In genomic region chr3:133295199-133295901, GRCh38 we compare ENCODE assay signal across 10 cellular contexts.
DNase-seq lines count a peak whose midpoint lies in the region; ATAC-seq and TF ChIP-seq lines count a peak whose summit lies in the region.
"Had no signal": no experiment of that assay in that cellular context is flagged by ENCODE, and none has a peak within 500 bp of the region (broad histone marks: within the 10 kb centered on the region; RNA-seq: fewer than 3 reads in every experiment).

No MANE protein-coding gene starts in this region.

- H3K9ac ChIP-seq in neuronal stem cell (ENCODE audit: low read depth, low read length, poor library complexity), result no peak overlapping the region

- peak; percentile 82 for ATAC-seq in GM18858 (IDR thresholded peaks at IDR 0.05; ENCODE audit: unreplicated experiment)
- no peak for ATAC-seq in natural killer cell treated with Interleukin-12 subunit alpha and Interleukin-12 subunit beta and Interleukin-15 and Interleukin-18, amount 100 ng/mL, for 72 hours

- H3K9me3 ChIP-seq in neuronal stem cell (replicated peaks in 1 of 2; ENCODE audit: control insufficient read depth in 2 of 2, insufficient read depth in 1 of 2, low read depth in 1 of 2, low read length in 2 of 2), result no peaks in the 10 kb centered on the region

- H3K4me3 ChIP-seq in epithelial cell of esophagus (ENCODE audit: low read length) (no peak overlapping the region), neuronal stem cell (ENCODE audit: low read length in 2 of 2) (no peak overlapping the region)

- H3K4me1 ChIP-seq in neuronal stem cell (ENCODE audit: control insufficient read depth in 2 of 2, insufficient read depth in 1 of 2, low read depth in 1 of 2, low read length in 2 of 2), result peaks cover 2 to 4% of the 10 kb centered on the region in 2 donors

- no peak overlapping the region for H3K14ac ChIP-seq in neuronal stem cell (ENCODE audit: low read length)

- peak; percentile 24 for DNase-seq in AG20443 (ENCODE audit: low spot score)
- peak; percentile 31 for DNase-seq in HPDE6-E6E7 (ENCODE audit: extremely low spot score)
- peak; percentile 76 for DNase-seq in epithelial cell of esophagus (ENCODE audit: low read depth)
- DNase-seq in natural killer cell treated with Interleukin-12 subunit alpha and Interleukin-12 subunit beta and Interleukin-15 and Interleukin-18, amount 100 ng/mL, for 72 hours (ENCODE audit: low spot score), result no peak
- DNase-seq in C1 segment of cervical spinal cord (lab: John Stamatoyannopoulos, UW), result no peak
- no peak for DNase-seq in neuronal stem cell (ENCODE audit: low spot score)
- DNase-seq in activated CD4-positive, alpha-beta T cell treated with anti-CD3 and anti-CD28 coated beads, Interleukin-2, amount 10 ng/mL, durations not matched to agents 24 days and 14 days, result no peak
- DNase-seq: NCI-H1417 had no signal

- no peak overlapping the region for H2AK5ac ChIP-seq in neuronal stem cell (ENCODE audit: low read depth, low read length)

- no peaks in the 10 kb centered on the region for H3K4me1 Mint-ChIP-seq in natural killer cell treated with Interleukin-12 subunit alpha and Interleukin-12 subunit beta and Interleukin-15 and Interleukin-18, amount 100 ng/mL, for 72 hours (ENCODE audit: low read depth in 2 of 2)
- no peaks in the 10 kb centered on the region for H3K4me1 Mint-ChIP-seq in activated CD4-positive, alpha-beta T cell treated with anti-CD3 and anti-CD28 coated beads, Interleukin-2, amount 10 ng/mL, durations not matched to agents 24 days and 14 days
- H3K4me1 Mint-ChIP-seq: activated naive CD4-positive, alpha-beta T cell treated with anti-CD3 and anti-CD28 coated beads, Interleukin-2, amount 50 U/mL, for 24 hours had no signal

- no peak for TF ChIP-seq CTCF in epithelial cell of esophagus (IDR thresholded peaks at IDR 0.05; ENCODE audit: insufficient read depth, low read depth, low read length, missing control alignments)

- intact Hi-C loops in activated CD4-positive, alpha-beta T cell treated with anti-CD3 and anti-CD28 coated beads, Interleukin-2, amount 10 ng/mL, durations not matched to agents 24 days and 14 days (cut with micrococcal nuclease), result no loop called here

- no peak overlapping the region for H3K4me2 ChIP-seq in neuronal stem cell (ENCODE audit: insufficient read depth, low read length, poor library complexity, severe bottlenecking)

- H2BK12ac ChIP-seq in neuronal stem cell (ENCODE audit: low read length), result no peak overlapping the region

- H2BK120ac ChIP-seq in neuronal stem cell (ENCODE audit: low read depth, low read length), result no peak overlapping the region

- no peaks in the 10 kb centered on the region for H3K36me3 ChIP-seq in neuronal stem cell (replicated peaks in 1 of 2; ENCODE audit: control insufficient read depth in 2 of 2, insufficient read depth in 2 of 2, low read length in 2 of 2)

- no peak overlapping the region for H3K27ac ChIP-seq in neuronal stem cell (replicated peaks; ENCODE audit: low read length)

- H4K91ac ChIP-seq in neuronal stem cell (ENCODE audit: low read depth, low read length, poor library complexity), result no peak overlapping the region

- no peak overlapping the region for H2BK15ac ChIP-seq in neuronal stem cell (ENCODE audit: low read length)

- WGBS in neuronal stem cell (ENCODE audit: extremely low coverage in 2 of 2, insufficient read length in 2 of 2, insufficient replicate concordance in 1 of 2), 2 donors, result no CpG with 5 or more reads among the region's 4 CpGs

- no peak overlapping the region for H3K27ac Mint-ChIP-seq in natural killer cell treated with Interleukin-12 subunit alpha and Interleukin-12 subunit beta and Interleukin-15 and Interleukin-18, amount 100 ng/mL, for 72 hours
- H3K27ac Mint-ChIP-seq in activated CD4-positive, alpha-beta T cell treated with anti-CD3 and anti-CD28 coated beads, Interleukin-2, amount 10 ng/mL, durations not matched to agents 24 days and 14 days, result no peak overlapping the region
- H3K27ac Mint-ChIP-seq: activated naive CD4-positive, alpha-beta T cell treated with anti-CD3 and anti-CD28 coated beads, Interleukin-2, amount 50 U/mL, for 24 hours had no signal

- H3K36me3 Mint-ChIP-seq in natural killer cell treated with Interleukin-12 subunit alpha and Interleukin-12 subunit beta and Interleukin-15 and Interleukin-18, amount 100 ng/mL, for 72 hours, result no peaks in the 10 kb centered on the region
- no peaks in the 10 kb centered on the region for H3K36me3 Mint-ChIP-seq in activated CD4-positive, alpha-beta T cell treated with anti-CD3 and anti-CD28 coated beads, Interleukin-2, amount 10 ng/mL, durations not matched to agents 24 days and 14 days (ENCODE audit: low read depth)
- H3K36me3 Mint-ChIP-seq: activated naive CD4-positive, alpha-beta T cell treated with anti-CD3 and anti-CD28 coated beads, Interleukin-2, amount 50 U/mL, for 24 hours had no signal

- no peaks in the 10 kb centered on the region for H3K79me1 ChIP-seq in neuronal stem cell (ENCODE audit: low read depth, low read length)

- H3K27me3 Mint-ChIP-seq in natural killer cell treated with Interleukin-12 subunit alpha and Interleukin-12 subunit beta and Interleukin-15 and Interleukin-18, amount 100 ng/mL, for 72 hours, result peaks cover 0 to 4% of the 10 kb centered on the region in 2 donors
- no peaks in the 10 kb centered on the region for H3K27me3 Mint-ChIP-seq in activated CD4-positive, alpha-beta T cell treated with anti-CD3 and anti-CD28 coated beads, Interleukin-2, amount 10 ng/mL, durations not matched to agents 24 days and 14 days

- H3K4me3 Mint-ChIP-seq in natural killer cell treated with Interleukin-12 subunit alpha and Interleukin-12 subunit beta and Interleukin-15 and Interleukin-18, amount 100 ng/mL, for 72 hours, result no peak overlapping the region
- no peak overlapping the region for H3K4me3 Mint-ChIP-seq in activated CD4-positive, alpha-beta T cell treated with anti-CD3 and anti-CD28 coated beads, Interleukin-2, amount 10 ng/mL, durations not matched to agents 24 days and 14 days
- H3K4me3 Mint-ChIP-seq: activated naive CD4-positive, alpha-beta T cell treated with anti-CD3 and anti-CD28 coated beads, Interleukin-2, amount 50 U/mL, for 24 hours had no signal

- H3K27me3 ChIP-seq in neuronal stem cell (ENCODE audit: control insufficient read depth in 3 of 3, insufficient read depth in 3 of 3, low read depth in 1 of 3, low read length in 3 of 3), result no peaks in the 10 kb centered on the region

- no peak overlapping the region for H3K18ac ChIP-seq in neuronal stem cell (ENCODE audit: low read length)

- H4K8ac ChIP-seq in neuronal stem cell (ENCODE audit: low read depth, low read length), result no peak overlapping the region

- H2AFZ ChIP-seq in neuronal stem cell (ENCODE audit: low read length), result no peak overlapping the region

- no peak overlapping the region for H2BK5ac ChIP-seq in neuronal stem cell (ENCODE audit: low read length)

- no peak overlapping the region for H3K4ac ChIP-seq in neuronal stem cell (ENCODE audit: low read length)

- H3K9me3 Mint-ChIP-seq in natural killer cell treated with Interleukin-12 subunit alpha and Interleukin-12 subunit beta and Interleukin-15 and Interleukin-18, amount 100 ng/mL, for 72 hours, result no peaks in the 10 kb centered on the region
- H3K9me3 Mint-ChIP-seq in activated CD4-positive, alpha-beta T cell treated with anti-CD3 and anti-CD28 coated beads, Interleukin-2, amount 10 ng/mL, durations not matched to agents 24 days and 14 days, result no peaks in the 10 kb centered on the region
- H3K9me3 Mint-ChIP-seq: activated naive CD4-positive, alpha-beta T cell treated with anti-CD3 and anti-CD28 coated beads, Interleukin-2, amount 50 U/mL, for 24 hours had no signal

- H3K23ac ChIP-seq in neuronal stem cell (ENCODE audit: low read depth, low read length, poor library complexity), result no peak overlapping the region

Comparison
In these comparisons a context has a peak if more than half of its experiments do, and no peak if none do; other contexts are left out.
1. DNase-seq: peak in AG20443 (single experiment), HPDE6-E6E7 (single experiment) and epithelial cell of esophagus (single experiment); none in natural killer cell treated with Interleukin-12 subunit alpha and Interleukin-12 subunit beta and Interleukin-15 and Interleukin-18, amount 100 ng/mL, for 72 hours (single experiment), C1 segment of cervical spinal cord (0 of 14), neuronal stem cell (single experiment) and activated CD4-positive, alpha-beta T cell treated with anti-CD3 and anti-CD28 coated beads, Interleukin-2, amount 10 ng/mL, durations not matched to agents 24 days and 14 days (single experiment).